In the genomic region with DNA sequence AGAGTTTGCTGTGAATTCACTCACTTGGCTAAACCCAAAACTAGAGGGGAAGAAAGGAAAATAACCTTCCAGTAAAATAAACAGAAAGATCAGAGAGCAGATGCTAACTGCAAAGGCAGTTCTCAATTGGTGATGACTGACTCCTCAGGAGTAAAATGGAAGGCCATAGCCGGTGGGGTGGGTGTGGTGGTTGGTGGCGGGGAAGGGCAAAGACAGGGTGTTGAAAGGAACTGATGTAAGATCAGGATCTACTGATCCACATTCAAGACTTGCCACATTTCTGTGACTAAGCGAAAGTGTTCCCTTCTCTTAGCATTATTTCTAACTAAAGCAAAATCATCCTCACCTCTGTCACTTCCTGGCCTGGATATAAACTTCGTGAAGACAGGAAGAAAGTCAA, we compare ENCODE assay signal across 13 cellular contexts. TPM values are rescaled to one million over a fixed set of nuclear protein-coding genes. Genes with fewer than 3 reads are reported as not detected.
DNase-seq lines count a peak whose midpoint lies in the region; ATAC-seq and TF ChIP-seq lines count a peak whose summit lies in the region.
"Had no signal": no experiment of that assay in that cellular context is flagged by ENCODE, and none has a peak within 500 bp of the region (broad histone marks: within the 10 kb centered on the region; RNA-seq: fewer than 3 reads in every experiment).

No MANE protein-coding gene starts in this region.

- H3K9me3 ChIP-seq in mammary epithelial cell (replicated peaks; ENCODE audit: insufficient read depth, low read length) = no peaks in the 10 kb centered on the region
- H3K9me3 ChIP-seq in stomach = no peaks in the 10 kb centered on the region
- H3K9me3 ChIP-seq: right lobe of liver, SJSA1 had no signal

- H3K27ac ChIP-seq in mammary epithelial cell (ENCODE audit: insufficient read depth, low read depth, low read length) = no peak overlapping the region
- peak overlapping the region in 1 of 5 donors; percentile 22 for H3K27ac ChIP-seq in stomach
- H3K27ac ChIP-seq: foreskin keratinocyte, right lobe of liver, SJSA1 had no signal

- WGBS in mammary epithelial cell (ENCODE audit: low coverage, missing lambda C conversion rate) = 79% methylated on average over 4 of the region's 4 CpGs
- 71 to 88% (median 82%) methylated on average over 4 of the region's 4 CpGs for WGBS in stomach, 5 donors

- CTCF ChIA-PET in MCF 10A (lab: Yijun Ruan, JAX) = interaction anchor here (0.6 kb wide), 1 partner anchor 1566 kb away, joined by 3 read pairs; no protein-coding TSS in a partner anchor
- CTCF ChIA-PET in mammary epithelial cell (lab: Charles Lee; ENCODE audit: low non-redundant PET) = no interaction called here

- peaks cover 15% of the 10 kb centered on the region for H3K4me1 Mint-ChIP-seq in MCF 10A (ENCODE audit: insufficient read depth, unreplicated experiment)
- H3K4me1 Mint-ChIP-seq in activated T-helper 1 cell treated with anti-CD3 and anti-CD28 coated beads, Interleukin-12 subunit alpha, Interleukin-12 subunit beta, Interleukin-2, Interleukin-4 antibody, amounts not matched to agents 30 ng/mL and 10 ng/mL and 1 ng/mL, durations not matched to agents 14 hours and 24 hours and 36 hours (ENCODE audit: low read depth) = peaks cover 34% of the 10 kb centered on the region
- peaks cover 54% of the 10 kb centered on the region for H3K4me1 Mint-ChIP-seq in stimulated activated naive CD8-positive, alpha-beta T cell treated with anti-CD3 and anti-CD28 coated beads, Interleukin-15, amount 100 ng/mL, for 72 hours

- H3K27me3 Mint-ChIP-seq in MCF 10A (ENCODE audit: insufficient read depth, unreplicated experiment) = no peaks in the 10 kb centered on the region
- no peaks in the 10 kb centered on the region for H3K27me3 Mint-ChIP-seq in activated T-helper 1 cell treated with anti-CD3 and anti-CD28 coated beads, Interleukin-12 subunit alpha, Interleukin-12 subunit beta, Interleukin-2, Interleukin-4 antibody, amounts not matched to agents 30 ng/mL and 10 ng/mL and 1 ng/mL, durations not matched to agents 14 hours and 24 hours and 36 hours (ENCODE audit: insufficient read depth)
- H3K27me3 Mint-ChIP-seq in stimulated activated naive CD8-positive, alpha-beta T cell treated with anti-CD3 and anti-CD28 coated beads, Interleukin-15, amount 100 ng/mL, for 72 hours = no peaks in the 10 kb centered on the region

- DNase-seq in MCF 10A (ENCODE audit: unreplicated experiment) (peak; percentile 54), mammary epithelial cell (no peak), stomach (no peak), SHP77 treated with DMSO at 0.1 percent for 48 hours (lab: John Stamatoyannopoulos, UW) (no peak), NCI-H510A (lab: John Stamatoyannopoulos, UW) (no peak)
- no peak for DNase-seq in activated T-helper 1 cell treated with anti-CD3 and anti-CD28 coated beads, Interleukin-12 subunit alpha, Interleukin-12 subunit beta, Interleukin-2, Interleukin-4 antibody, amounts not matched to agents 30 ng/mL and 10 ng/mL and 1 ng/mL, durations not matched to agents 14 hours and 24 hours and 36 hours (ENCODE audit: low spot score)
- peak in 1 of 2 donors; percentile 41 for DNase-seq in stimulated activated naive CD8-positive, alpha-beta T cell treated with anti-CD3 and anti-CD28 coated beads, Interleukin-15, amount 100 ng/mL, for 72 hours
- DNase-seq: activated CD8-positive, alpha-beta memory T cell treated with anti-CD3 and anti-CD28 coated beads, Interleukin-2, amount 50 U/mL, for 4 hours; foreskin keratinocyte; GOT3; right lobe of liver had no signal

- H3K9me3 Mint-ChIP-seq in MCF 10A (ENCODE audit: unreplicated experiment) = no peaks in the 10 kb centered on the region
- no peaks in the 10 kb centered on the region for H3K9me3 Mint-ChIP-seq in activated T-helper 1 cell treated with anti-CD3 and anti-CD28 coated beads, Interleukin-12 subunit alpha, Interleukin-12 subunit beta, Interleukin-2, Interleukin-4 antibody, amounts not matched to agents 30 ng/mL and 10 ng/mL and 1 ng/mL, durations not matched to agents 14 hours and 24 hours and 36 hours
- no peaks in the 10 kb centered on the region for H3K9me3 Mint-ChIP-seq in stimulated activated naive CD8-positive, alpha-beta T cell treated with anti-CD3 and anti-CD28 coated beads, Interleukin-15, amount 100 ng/mL, for 72 hours

- in situ Hi-C loops in mammary epithelial cell (cut with MboI; ENCODE audit: low sequenced_read_pairs in 2 of 2) = no loop called here

- dilution Hi-C loops in mammary epithelial cell (cut with HindIII; ENCODE audit: low sequenced_read_pairs) = no loop called here

- ATAC-seq in esophagus mucosa = peak; percentile 86
- ATAC-seq in stimulated activated naive CD8-positive, alpha-beta T cell treated with anti-CD3 and anti-CD28 coated beads, Interleukin-15, amount 100 ng/mL, for 72 hours = peak; percentile 65
- ATAC-seq: right lobe of liver had no signal

- H3K36me3 ChIP-seq in mammary epithelial cell (ENCODE audit: insufficient read depth, low read length) = no peaks in the 10 kb centered on the region
- peaks cover 0 to 2% (median 0%) of the 10 kb centered on the region in 4 donors for H3K36me3 ChIP-seq in stomach
- H3K36me3 ChIP-seq: right lobe of liver, SJSA1 had no signal

- intact Hi-C loops in MCF 10A (cut with micrococcal nuclease) (no loop called here), mammary epithelial cell (cut with micrococcal nuclease) (loop anchor here (5.0 kb wide), 1 partner anchor 56 kb away; no protein-coding TSS in a partner anchor), stomach (cut with DNase I; ENCODE audit: low total_unique reads) (no loop called here)
- intact Hi-C loops in activated T-helper 1 cell treated with anti-CD3 and anti-CD28 coated beads, Interleukin-12 subunit alpha, Interleukin-12 subunit beta, Interleukin-2, Interleukin-4 antibody, amounts not matched to agents 30 ng/mL and 10 ng/mL and 1 ng/mL, durations not matched to agents 14 hours and 24 hours and 36 hours (cut with micrococcal nuclease) = loop anchor here (2.0 kb wide), 1 partner anchor 21 kb away; no protein-coding TSS in a partner anchor

- H3K4me1 ChIP-seq in mammary epithelial cell (ENCODE audit: insufficient read depth, low read length) = no peaks in the 10 kb centered on the region
- H3K4me1 ChIP-seq in stomach = peaks cover 38 to 63% (median 55%) of the 10 kb centered on the region in 4 donors
- H3K4me1 ChIP-seq: foreskin keratinocyte, SJSA1 had no signal

- H3K4me3 ChIP-seq in mammary epithelial cell (replicated peaks in 1 of 3; ENCODE audit: insufficient read depth in 1 of 3, low read depth in 2 of 3, low read length in 3 of 3) (no peak overlapping the region), stomach (no peak overlapping the region)
- H3K4me3 ChIP-seq: right lobe of liver, SJSA1 had no signal

- no peak for TF ChIP-seq EP300 in stomach (IDR thresholded peaks at IDR 0.05)

- H3K79me2 ChIP-seq in mammary epithelial cell (ENCODE audit: insufficient read depth, low read length) = no peaks in the 10 kb centered on the region

- no peak overlapping the region for H2AFZ ChIP-seq in mammary epithelial cell (ENCODE audit: low read depth, low read length)

- TF ChIP-seq CTCF in MCF 10A (IDR thresholded peaks at IDR 0.05; ENCODE audit: unreplicated experiment) (no peak), mammary epithelial cell (conservative IDR thresholded peaks at IDR 0.05 in 1 of 2, IDR thresholded peaks at IDR 0.05 in 1 of 2; ENCODE audit: extremely low read depth in 1 of 2, insufficient read depth in 1 of 2, low read depth in 1 of 2, low read length in 2 of 2) (no peak), stomach (IDR thresholded peaks at IDR 0.05) (no peak)

- POLR2A ChIA-PET in MCF 10A (lab: Yijun Ruan, JAX) = no interaction called here

- H3K36me3 Mint-ChIP-seq in MCF 10A (ENCODE audit: insufficient read depth, unreplicated experiment) = peaks cover 4% of the 10 kb centered on the region
- H3K36me3 Mint-ChIP-seq in activated T-helper 1 cell treated with anti-CD3 and anti-CD28 coated beads, Interleukin-12 subunit alpha, Interleukin-12 subunit beta, Interleukin-2, Interleukin-4 antibody, amounts not matched to agents 30 ng/mL and 10 ng/mL and 1 ng/mL, durations not matched to agents 14 hours and 24 hours and 36 hours (ENCODE audit: low read depth) = no peaks in the 10 kb centered on the region

- no peak for TF ChIP-seq POLR2A in stomach (IDR thresholded peaks at IDR 0.05)

- H3K4me2 ChIP-seq in mammary epithelial cell (ENCODE audit: insufficient read depth, low read depth, low read length) = no peak overlapping the region

- H3K4me3 Mint-ChIP-seq in MCF 10A (ENCODE audit: unreplicated experiment) = no peak overlapping the region
- no peak overlapping the region for H3K4me3 Mint-ChIP-seq in activated T-helper 1 cell treated with anti-CD3 and anti-CD28 coated beads, Interleukin-12 subunit alpha, Interleukin-12 subunit beta, Interleukin-2, Interleukin-4 antibody, amounts not matched to agents 30 ng/mL and 10 ng/mL and 1 ng/mL, durations not matched to agents 14 hours and 24 hours and 36 hours
- peak overlapping the region; percentile 8 to 31 for H3K4me3 Mint-ChIP-seq in stimulated activated naive CD8-positive, alpha-beta T cell treated with anti-CD3 and anti-CD28 coated beads, Interleukin-15, amount 100 ng/mL, for 72 hours

- BruUV-seq in MCF 10A (replicated peaks; lab: Mats Ljungman, UMichigan) = no TSS peak
- no TSS peak for BruUV-seq in mammary epithelial cell (replicated peaks; lab: Mats Ljungman, UMichigan)

- no peak overlapping the region for H3K9ac ChIP-seq in mammary epithelial cell (ENCODE audit: insufficient read depth, low read length)

- no peak overlapping the region for H3K27ac Mint-ChIP-seq in MCF 10A (ENCODE audit: low read depth, unreplicated experiment)
- H3K27ac Mint-ChIP-seq in activated T-helper 1 cell treated with anti-CD3 and anti-CD28 coated beads, Interleukin-12 subunit alpha, Interleukin-12 subunit beta, Interleukin-2, Interleukin-4 antibody, amounts not matched to agents 30 ng/mL and 10 ng/mL and 1 ng/mL, durations not matched to agents 14 hours and 24 hours and 36 hours = peak overlapping the region; percentile 57
- peak overlapping the region; percentile 22 to 78 for H3K27ac Mint-ChIP-seq in stimulated activated naive CD8-positive, alpha-beta T cell treated with anti-CD3 and anti-CD28 coated beads, Interleukin-15, amount 100 ng/mL, for 72 hours

- no peaks in the 10 kb centered on the region for H3K27me3 ChIP-seq in mammary epithelial cell (ENCODE audit: insufficient read depth, low read length)
- H3K27me3 ChIP-seq in stomach = no peaks in the 10 kb centered on the region
- H3K27me3 ChIP-seq: foreskin keratinocyte, right lobe of liver, SJSA1 had no signal

- no peaks in the 10 kb centered on the region for H4K20me1 ChIP-seq in mammary epithelial cell (ENCODE audit: insufficient read depth, low read length)

RNA-seq across cellular contexts. Expression of a gene that starts 26.3 kb away (rescaled TPM):
- total RNA-seq in MCF 10A (2022) (11.8 and 12.6 TPM in 2 replicates), mammary epithelial cell (10 to 100 TPM; 21.1 to 32.0 TPM), esophagus mucosa (52.5 TPM), stomach (100 to 1,000 TPM in 3 of 5 donors, 10 to 100 TPM in 2; 66.6 to 162 (median 106) TPM)
- polyA plus RNA-seq in mammary epithelial cell (7.7 TPM), stomach (10 to 100 TPM; 15.6 to 34.2 (median 19.7) TPM)
- polyA minus RNA-seq in mammary epithelial cell = 7.9 TPM
- 21.5 and 27.2 TPM in 2 replicates for total RNA-seq in activated T-helper 1 cell treated with anti-CD3 and anti-CD28 coated beads, Interleukin-12 subunit alpha, Interleukin-12 subunit beta, Interleukin-2, Interleukin-4 antibody, amounts not matched to agents 30 ng/mL and 10 ng/mL and 1 ng/mL, durations not matched to agents 14 hours and 24 hours and 36 hours

RNA-seq across cellular contexts. Expression of a gene that starts 53.8 kb away (rescaled TPM):
- total RNA-seq in MCF 10A (2022) (4.3 and 14.8 TPM in 2 replicates), mammary epithelial cell (1 to 10 TPM; 1.1 to 5.7 TPM), esophagus mucosa (2.8 TPM), stomach (100 to 1,000 TPM in 2 of 5 donors, 10 to 100 TPM in 3; 44.9 to 151 (median 76.3) TPM)
- polyA plus RNA-seq in mammary epithelial cell (0.27 TPM), stomach (10 to 100 TPM; 20.1 to 48.3 (median 22.7) TPM)
- polyA minus RNA-seq in mammary epithelial cell = not detected
- total RNA-seq in activated T-helper 1 cell treated with anti-CD3 and anti-CD28 coated beads, Interleukin-12 subunit alpha, Interleukin-12 subunit beta, Interleukin-2, Interleukin-4 antibody, amounts not matched to agents 30 ng/mL and 10 ng/mL and 1 ng/mL, durations not matched to agents 14 hours and 24 hours and 36 hours = 0.69 and 1.2 TPM in 2 replicates

Comparison
In these comparisons a context has a peak if more than half of its experiments do, and no peak if none do; other contexts are left out.
1. intact Hi-C loops: an anchor here in mammary epithelial cell (5.0 kb wide) and activated T-helper 1 cell treated with anti-CD3 and anti-CD28 coated beads, Interleukin-12 subunit alpha, Interleukin-12 subunit beta, Interleukin-2, Interleukin-4 antibody, amounts not matched to agents 30 ng/mL and 10 ng/mL and 1 ng/mL, durations not matched to agents 14 hours and 24 hours and 36 hours (2.0 kb wide); none called in MCF 10A and stomach.
2. H3K4me3 Mint-ChIP-seq: peak in stimulated activated naive CD8-positive, alpha-beta T cell treated with anti-CD3 and anti-CD28 coated beads, Interleukin-15, amount 100 ng/mL, for 72 hours (2 of 2); none in MCF 10A (single experiment) and activated T-helper 1 cell treated with anti-CD3 and anti-CD28 coated beads, Interleukin-12 subunit alpha, Interleukin-12 subunit beta, Interleukin-2, Interleukin-4 antibody, amounts not matched to agents 30 ng/mL and 10 ng/mL and 1 ng/mL, durations not matched to agents 14 hours and 24 hours and 36 hours (single experiment).